Comparison of ENCODE assay signal across 13 cellular contexts in genomic region chr1:184970691-184971161, GRCh38. TPM values are rescaled to one million over a fixed set of nuclear protein-coding genes. Genes with fewer than 3 reads are reported as not detected.
A peak's percentile ranks its signal among the peaks of the same experiment; 100 is the strongest.
DNase-seq lines count a peak whose midpoint lies in the region; ATAC-seq, FAIRE-seq and TF ChIP-seq lines count a peak whose summit lies in the region.
"Had no signal": no experiment of that assay in that cellular context is flagged by ENCODE, and none has a peak within 500 bp of the region (broad histone marks: within the 10 kb centered on the region; RNA-seq: fewer than 3 reads in every experiment).

No MANE protein-coding gene starts in this region.

- no peaks in the 10 kb centered on the region for H3K27me3 ChIP-seq in SK-N-SH (ENCODE audit: insufficient read depth)
- H3K27me3 ChIP-seq in H1 (replicated peaks in 1 of 4; ENCODE audit: control insufficient read depth in 3 of 4, extremely low read depth in 1 of 4, insufficient read depth in 3 of 4, low read length in 3 of 4) = peaks cover 3 to 19% (median 14%) of the 10 kb centered on the region in 4 experiments
- H3K27me3 ChIP-seq in stomach = no peaks in the 10 kb centered on the region

- H3K56ac ChIP-seq in H1 (replicated peaks; ENCODE audit: insufficient read length, low read depth, low read length) = no peak overlapping the region

- H2BK12ac ChIP-seq in H1 (ENCODE audit: low read depth, low read length) = no peak overlapping the region

- peaks cover 78% of the 10 kb centered on the region for H3K4me1 Mint-ChIP-seq in activated T-cell treated with anti-CD3 and anti-CD28 coated beads, Interleukin-2, amount 50 U/mL, for 72 hours (ENCODE audit: low read depth)

- peaks cover 9% of the 10 kb centered on the region for H3F3A ChIP-seq in SK-N-SH (replicated peaks; ENCODE audit: insufficient read depth)

- peak overlapping the region; percentile 66 to 97 for H3K4me3 Mint-ChIP-seq in activated T-cell treated with anti-CD3 and anti-CD28 coated beads, Interleukin-2, amount 50 U/mL, for 72 hours

- H4K8ac ChIP-seq in H1 (ENCODE audit: extremely low read depth, insufficient read depth, low read length) = no peak overlapping the region

- H4K91ac ChIP-seq in H1 (replicated peaks; ENCODE audit: insufficient read length, low read length) = no peak overlapping the region

- no peak overlapping the region for H3K4ac ChIP-seq in H1 (replicated peaks; ENCODE audit: insufficient read length, low read depth, low read length)

- H3K79me2 ChIP-seq in SK-N-SH (ENCODE audit: insufficient read depth) (peaks cover 16% of the 10 kb centered on the region), H1 (ENCODE audit: control insufficient read depth in 1 of 2, insufficient read depth in 2 of 2, low read length in 2 of 2) (peaks cover 0 to 11% of the 10 kb centered on the region in 2 experiments; a peak in 1 of 4 replicates)

- H3K4me1 ChIP-seq in SK-N-SH (ENCODE audit: control insufficient read depth in 1 of 2, insufficient read depth in 2 of 2, low read depth in 1 of 2, low read length in 1 of 2) (peaks cover 0 to 38% of the 10 kb centered on the region in 2 experiments; a peak in 3 of 4 replicates), H1 (replicated peaks in 1 of 4; ENCODE audit: control insufficient read depth in 3 of 4, insufficient read depth in 4 of 4, low read length in 3 of 4) (peaks cover 0 to 5% (median 1%) of the 10 kb centered on the region in 4 experiments; a peak in 3 of 7 replicates), stomach (peaks cover 5 to 82% (median 39%) of the 10 kb centered on the region in 4 donors)

- no peaks in the 10 kb centered on the region; the same call in 1 of the 2 replicates for H3K79me1 ChIP-seq in H1 (ENCODE audit: low read depth, low read length)

- no peak for FAIRE-seq in H1 (lab: Jason Lieb, UNC)
- FAIRE-seq: islet of Langerhans had no signal

- peak in 1 of 2 donors; percentile 16 for DNase-seq in activated T-cell treated with anti-CD3 and anti-CD28 coated beads, Interleukin-2, amount 50 U/mL, for 72 hours
- DNase-seq in activated T-cell treated with anti-CD3 and anti-CD28 coated beads, Interleukin-2, amount 50 U/mL, for 1 hour = no peak
- no peak for DNase-seq in SK-N-SH
- DNase-seq in H1 (ENCODE audit: low read depth in 1 of 2, low spot score in 2 of 2) = no peak
- no peak for DNase-seq in stomach
- DNase-seq in SW 1271 (lab: John Stamatoyannopoulos, UW) = no peak
- DNase-seq in effector CD8-positive, alpha-beta T cell (lab: John Stamatoyannopoulos, UW) = no peak
- DNase-seq: AML-193; NCI-H2171; SHP77 treated with DMSO at 0.1 percent for 48 hours; stimulated activated CD4-positive, alpha-beta T cell treated with anti-CD3 and anti-CD28 coated beads, Interleukin-4, amount 100 ng/mL, for 1 hour had no signal

- no peaks in the 10 kb centered on the region for H3K9me3 ChIP-seq in SK-N-SH
- H3K9me3 ChIP-seq in H1 (ENCODE audit: insufficient read depth in 2 of 2, low read depth in 1 of 2, low read length in 1 of 2) = no peaks in the 10 kb centered on the region
- H3K9me3 ChIP-seq in stomach = no peaks in the 10 kb centered on the region

- TF ChIP-seq EP300 in SK-N-SH (IDR thresholded peaks at IDR 0.05; ENCODE audit: borderline replicate concordance in 1 of 2, low read depth in 1 of 2, low read length in 1 of 2) (no peak), H1 (IDR thresholded peaks at IDR 0.05; ENCODE audit: borderline replicate concordance in 1 of 2, low read depth in 2 of 2, low read length in 2 of 2) (no peak), stomach (IDR thresholded peaks at IDR 0.05) (no peak)

- H2BK20ac ChIP-seq in H1 (ENCODE audit: low read length) = no peak overlapping the region

- H2AK5ac ChIP-seq in H1 (ENCODE audit: low read depth, low read length) = no peak overlapping the region

- H2BK15ac ChIP-seq in H1 (ENCODE audit: low read length) = no peak overlapping the region

- ATAC-seq in activated T-cell treated with anti-CD3 and anti-CD28 coated beads, Interleukin-2, amount 50 U/mL, for 72 hours (replicated peaks in 1 of 2) = no peak
- ATAC-seq in GM18858 (IDR thresholded peaks at IDR 0.05; ENCODE audit: unreplicated experiment) = no peak

- H4K5ac ChIP-seq in H1 (ENCODE audit: insufficient read length, low read depth, low read length) = no peak overlapping the region

- H3K4me2 ChIP-seq in SK-N-SH = peak overlapping the region; percentile 56
- no peak overlapping the region for H3K4me2 ChIP-seq in H1 (ENCODE audit: insufficient read depth in 1 of 2, low read depth in 2 of 2, low read length in 2 of 2)

- H2BK5ac ChIP-seq in H1 (ENCODE audit: low read depth, low read length) = no peak overlapping the region

- intact Hi-C loops in stomach (cut with DNase I; ENCODE audit: low total_unique reads) = no loop called here

- H3K23me2 ChIP-seq in H1 (ENCODE audit: low read depth, low read length) = peaks cover 8% of the 10 kb centered on the region

- H3K36me3 Mint-ChIP-seq in activated T-cell treated with anti-CD3 and anti-CD28 coated beads, Interleukin-2, amount 50 U/mL, for 72 hours (ENCODE audit: insufficient read depth in 2 of 2) = peaks cover 11 to 14% of the 10 kb centered on the region in 2 donors

- H3K23ac ChIP-seq in H1 (ENCODE audit: insufficient read length) = no peak overlapping the region

- H3K4me3 ChIP-seq in SK-N-SH (ENCODE audit: low read depth in 2 of 2, low read length in 1 of 2) (no peak overlapping the region), H1 (ENCODE audit: extremely low read depth in 1 of 4, insufficient read depth in 2 of 4, low read depth in 3 of 4, low read length in 4 of 4) (no peak overlapping the region), stomach (peak overlapping the region in 3 of 4 donors; percentile 77 to 89 (median 78))

- no peaks in the 10 kb centered on the region for H3K9me2 ChIP-seq in SK-N-SH

- peaks cover 14% of the 10 kb centered on the region for H3K27me3 Mint-ChIP-seq in activated T-cell treated with anti-CD3 and anti-CD28 coated beads, Interleukin-2, amount 50 U/mL, for 72 hours (ENCODE audit: low read depth)

- peak overlapping the region in 1 of 2 experiments; percentile 53; a peak in 3 of 4 replicates for H3K27ac ChIP-seq in SK-N-SH (ENCODE audit: low read depth in 2 of 2, low read length in 1 of 2)
- no peak overlapping the region for H3K27ac ChIP-seq in H1 (ENCODE audit: low read depth, low read length)
- peak overlapping the region in 4 of 5 donors; percentile 33 to 91 (median 90) for H3K27ac ChIP-seq in stomach

- CTCF ChIA-PET in SK-N-SH (lab: Yijun Ruan, JAX) (interaction anchor here (1.2 to 1.4 kb wide), 4 partner anchors 12 to 199 kb away, joined by 3 to 5 read pairs (median 4); no protein-coding TSS in a partner anchor), H1 (lab: Charles Lee; ENCODE audit: partially characterized antibody) (interaction anchor here (0.9 to 5.8 kb wide), 5 partner anchors 12 to 203 kb away, joined by 3 to 29 read pairs (median 7); no protein-coding TSS in a partner anchor)

- no peak for TF ChIP-seq CTCF in SK-N-SH (IDR thresholded peaks at IDR 0.05)
- TF ChIP-seq CTCF in H1 (IDR thresholded peaks at IDR 0.05; ENCODE audit: control extremely low read depth in 1 of 3, insufficient read depth in 1 of 3, low read depth in 1 of 3, low read length in 3 of 3) = no peak
- TF ChIP-seq CTCF in stomach (IDR thresholded peaks at IDR 0.05) = no peak

- H3K9me3 Mint-ChIP-seq in activated T-cell treated with anti-CD3 and anti-CD28 coated beads, Interleukin-2, amount 50 U/mL, for 72 hours = no peaks in the 10 kb centered on the region

- H3K9ac ChIP-seq in SK-N-SH (no peak overlapping the region), H1 (replicated peaks in 1 of 4; ENCODE audit: extremely low read depth in 1 of 4, low read depth in 3 of 4, low read length in 3 of 4) (no peak overlapping the region)

- WGBS in SK-N-SH (ENCODE audit: low lambda C conversion rate) = 36% methylated on average over 5 of the region's 5 CpGs
- 65% methylated on average over 5 of the region's 5 CpGs; no CpG with 5 or more reads in 1 of the 2 experiments for WGBS in H1 (ENCODE audit: extremely low coverage in 1 of 2, insufficient coverage in 1 of 2, insufficient read length in 1 of 2, insufficient replicate concordance in 2 of 2, low coverage in 1 of 2, low lambda C conversion rate in 2 of 2, missing lambda C conversion rate in 1 of 2), 2 experiments
- WGBS in stomach, 5 donors = 38 to 64% (median 60%) methylated on average over 5 of the region's 5 CpGs

- H2AFZ ChIP-seq in SK-N-SH (ENCODE audit: low read depth) = no peak overlapping the region
- no peak overlapping the region for H2AFZ ChIP-seq in H1 (ENCODE audit: low read length)

- H3K14ac ChIP-seq in H1 (ENCODE audit: insufficient read length) = no peak overlapping the region

- TF ChIP-seq POLR2A in H1 (IDR thresholded peaks at IDR 0.05; ENCODE audit: control extremely low read depth in 1 of 2, low read depth in 2 of 2, low read length in 2 of 2) (no peak), stomach (IDR thresholded peaks at IDR 0.05) (no peak)

- POLR2A ChIA-PET in SK-N-SH (lab: Yijun Ruan, JAX) (no interaction called here), H1 (lab: Charles Lee; ENCODE audit: partially characterized antibody) (interaction anchor here (0.6 to 1.0 kb wide), 2 partner anchors 16 to 153 kb away, joined by 3 to 4 read pairs; no protein-coding TSS in a partner anchor)

- H2BK120ac ChIP-seq in H1 (replicated peaks; ENCODE audit: low read depth, low read length) = no peak overlapping the region

- TF ChIP-seq RAD21 in SK-N-SH (IDR thresholded peaks at IDR 0.05; ENCODE audit: low read length) = no peak
- no peak for TF ChIP-seq RAD21 in H1 (IDR thresholded peaks at IDR 0.05 in 1 of 2, conservative IDR thresholded peaks at IDR 0.05 in 1 of 2; ENCODE audit: low read depth in 2 of 2, low read length in 2 of 2)

- peak overlapping the region; percentile 74 for H3K27ac Mint-ChIP-seq in activated T-cell treated with anti-CD3 and anti-CD28 coated beads, Interleukin-2, amount 50 U/mL, for 72 hours

- H3K36me3 ChIP-seq in SK-N-SH (replicated peaks in 1 of 2; ENCODE audit: control insufficient read depth in 1 of 2, insufficient read depth in 2 of 2, low read length in 1 of 2) = peaks cover 0 to 2% of the 10 kb centered on the region in 2 experiments
- no peaks in the 10 kb centered on the region for H3K36me3 ChIP-seq in H1 (ENCODE audit: control insufficient read depth in 2 of 4, insufficient read depth in 4 of 4, low read length in 3 of 4)
- no peaks in the 10 kb centered on the region for H3K36me3 ChIP-seq in stomach

- H4K20me1 ChIP-seq in SK-N-SH (ENCODE audit: insufficient read depth) (no peaks in the 10 kb centered on the region; the same call in 1 of the 2 replicates), H1 (replicated peaks in 1 of 2; ENCODE audit: control insufficient read depth in 1 of 2, insufficient read depth in 2 of 2, low read length in 2 of 2) (no peaks in the 10 kb centered on the region)

- no peak overlapping the region for H3K18ac ChIP-seq in H1 (ENCODE audit: extremely low read depth, low read length)

RNA-seq across cellular contexts. Expression of gene NIBAN1, which starts 3.6 kb away (rescaled TPM):
- 10 to 100 TPM; 49.4 to 53.0 TPM for total RNA-seq in activated T-cell treated with anti-CD3 and anti-CD28 coated beads, Interleukin-2, amount 50 U/mL, for 72 hours
- polyA plus RNA-seq in SK-N-SH (2012; rRNA removed) (23.9 and 25.4 TPM in 2 replicates), H1 (2011; rRNA removed) (4.2 and 5.7 TPM in 2 replicates), stomach (10 to 100 TPM in 1 of 3 donors, 1 to 10 TPM in 2; 7.5 to 18.7 (median 9.8) TPM)
- 28.2 and 28.7 TPM in 2 replicates for polyA plus RNA-seq in SK-N-SH (2012; cell fraction: cytosol; rRNA removed)
- 23.2 and 28.5 TPM in 2 replicates for polyA plus RNA-seq in SK-N-SH (2012; cell fraction: nucleus; rRNA removed)
- 13.7 and 15.2 TPM in 2 replicates for total RNA-seq in H1 (2021; fragmentation: NEBNext Ultra II Directional; extraction: Animal tissue kit (Norgen Biotek cat#: 25700))
- 5.3 TPM for polyA plus RNA-seq in H1 (2011; cell fraction: cytosol; rRNA removed)
- polyA plus RNA-seq in H1 (2011; cell fraction: nucleus; rRNA removed) = 7.2 TPM
- 7.8 to 12.8 TPM (median 10.4 TPM) in 4 replicates for polyA plus RNA-seq in H1 (2012, experiment 1 of 2)
- 1.1 TPM for polyA plus RNA-seq in H1 (2012, experiment 2 of 2)
- 11.6 TPM for polyA plus RNA-seq in H1 (2013, experiment 1 of 2)
- polyA plus RNA-seq in H1 (2013, experiment 2 of 2) = 12.2 TPM
- 10.2 and 12.6 TPM in 2 replicates for polyA minus RNA-seq in H1 (2011; rRNA and poly(A)+ RNA removed)
- 7.8 TPM for polyA minus RNA-seq in H1 (2011; cell fraction: cytosol; rRNA and poly(A)+ RNA removed)
- polyA minus RNA-seq in H1 (2011; cell fraction: nucleus; rRNA and poly(A)+ RNA removed) = 15.8 TPM
- total RNA-seq in stomach = 100 to 1,000 TPM in 2 of 5 donors, 10 to 100 TPM in 2, 1 to 10 TPM in 1; 9.8 to 302 (median 85.6) TPM

Comparison
In these comparisons a context has a peak if more than half of its experiments do, and no peak if none do; other contexts are left out.
1. H3K4me3 ChIP-seq: peak in stomach (3 of 4); none in SK-N-SH (0 of 2) and H1 (0 of 4).